ENCODE assay signal across 1 cellular context in the genomic region with DNA sequence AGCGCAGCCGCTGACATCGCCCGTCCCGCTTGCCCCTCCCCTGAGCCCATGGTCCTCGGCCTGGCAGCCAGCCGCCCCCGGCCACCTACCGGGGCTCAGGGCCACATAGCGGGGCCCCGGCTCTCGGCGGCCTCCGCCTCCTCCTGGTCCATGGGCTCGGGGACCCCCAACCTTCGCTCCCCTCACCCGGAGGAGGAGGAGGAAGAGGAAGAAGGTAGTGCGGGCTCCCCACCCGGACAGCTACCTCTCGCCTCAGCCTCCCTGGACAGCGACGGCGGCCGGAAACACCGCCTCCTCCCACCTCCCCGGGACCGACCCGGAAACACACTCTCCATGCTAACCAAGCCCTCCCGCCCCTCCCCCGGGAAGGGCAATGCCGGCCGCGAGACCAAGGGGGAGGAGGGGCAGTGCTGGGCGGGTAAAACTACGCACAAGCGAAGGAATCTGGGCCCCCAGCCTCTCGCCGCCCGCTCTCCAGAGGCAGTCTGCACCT.
TF ChIP-seq lines count a peak whose summit lies in the region.

A gene (minus strand): TSS at position 286 of the 493 bp plus-strand sequence. CDS start 2,912 bp downstream, outside the sequence.

TF ChIP-seq in K562, 482 proteins besides CTCF, POLR2A, EP300 and RAD21 (continued from another document and continues in another):
- no peak for TF ChIP-seq IRF2 (CRISPR knock-in tag; IDR thresholded peaks at IDR 0.05)
- TF ChIP-seq, protein P1, sequence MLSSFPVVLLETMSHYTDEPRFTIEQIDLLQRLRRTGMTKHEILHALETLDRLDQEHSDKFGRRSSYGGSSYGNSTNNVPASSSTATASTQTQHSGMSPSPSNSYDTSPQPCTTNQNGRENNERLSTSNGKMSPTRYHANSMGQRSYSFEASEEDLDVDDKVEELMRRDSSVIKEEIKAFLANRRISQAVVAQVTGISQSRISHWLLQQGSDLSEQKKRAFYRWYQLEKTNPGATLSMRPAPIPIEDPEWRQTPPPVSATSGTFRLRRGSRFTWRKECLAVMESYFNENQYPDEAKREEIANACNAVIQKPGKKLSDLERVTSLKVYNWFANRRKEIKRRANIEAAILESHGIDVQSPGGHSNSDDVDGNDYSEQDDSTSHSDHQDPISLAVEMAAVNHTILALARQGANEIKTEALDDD (IDR thresholded peaks at IDR 0.05) = no peak
- TF ChIP-seq RFX7 (CRISPR knock-in tag; IDR thresholded peaks at IDR 0.05) = no peak
- no peak for TF ChIP-seq ZNF695 (CRISPR knock-in tag; IDR thresholded peaks at IDR 0.05)
- peak in 1 of 2 experiments; percentile 25; a peak in 1 of 3 replicates for TF ChIP-seq CBX3 (IDR thresholded peaks at IDR 0.05; ENCODE audit: borderline replicate concordance in 1 of 2, low read length in 2 of 2)
- TF ChIP-seq POLR2AphosphoS5 (IDR thresholded peaks at IDR 0.05; ENCODE audit: control insufficient read depth, insufficient read depth, low read depth, low read length) = peak; percentile 60
- no peak for TF ChIP-seq RFX5 (IDR thresholded peaks at IDR 0.05; ENCODE audit: low read depth, low read length)
- TF ChIP-seq TEAD4 (IDR thresholded peaks at IDR 0.05; ENCODE audit: low read length) = no peak
- no peak for TF ChIP-seq TEAD4 (CRISPR knock-in tag; IDR thresholded peaks at IDR 0.05; ENCODE audit: borderline replicate concordance)
- TF ChIP-seq XRCC5 (IDR thresholded peaks at IDR 0.05; ENCODE audit: low read depth, low read length) = no peak; the same call in 1 of the 2 replicates
- no peak for TF ChIP-seq MYC (IDR thresholded peaks at IDR 0.05; ENCODE audit: low read depth, low read length)
- TF ChIP-seq MYC (CRISPR knock-in tag; IDR thresholded peaks at IDR 0.05; ENCODE audit: borderline replicate concordance, low read depth) = no peak
- TF ChIP-seq KLF13 (tag; IDR thresholded peaks at IDR 0.05; ENCODE audit: borderline replicate concordance, low read depth) = peak; percentile 51; the same call in 1 of the 2 replicates
- TF ChIP-seq, protein P2, sequence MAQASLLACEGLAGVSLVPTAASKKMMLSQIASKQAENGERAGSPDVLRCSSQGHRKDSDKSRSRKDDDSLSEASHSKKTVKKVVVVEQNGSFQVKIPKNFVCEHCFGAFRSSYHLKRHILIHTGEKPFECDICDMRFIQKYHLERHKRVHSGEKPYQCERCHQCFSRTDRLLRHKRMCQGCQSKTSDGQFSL (CRISPR knock-in tag; IDR thresholded peaks at IDR 0.05) = no peak
- TF ChIP-seq, protein P2 (tag; IDR thresholded peaks at IDR 0.05) = 0 out of 4 replicates have a peak, but pooled peaks of 1 of the 2 experiments have one; percentile 71
- TF ChIP-seq CCNT2 (IDR thresholded peaks at IDR 0.05; ENCODE audit: borderline replicate concordance, extremely low read depth, insufficient read length, low read depth, low read length) = peak; percentile 29
- TF ChIP-seq, protein P3, sequence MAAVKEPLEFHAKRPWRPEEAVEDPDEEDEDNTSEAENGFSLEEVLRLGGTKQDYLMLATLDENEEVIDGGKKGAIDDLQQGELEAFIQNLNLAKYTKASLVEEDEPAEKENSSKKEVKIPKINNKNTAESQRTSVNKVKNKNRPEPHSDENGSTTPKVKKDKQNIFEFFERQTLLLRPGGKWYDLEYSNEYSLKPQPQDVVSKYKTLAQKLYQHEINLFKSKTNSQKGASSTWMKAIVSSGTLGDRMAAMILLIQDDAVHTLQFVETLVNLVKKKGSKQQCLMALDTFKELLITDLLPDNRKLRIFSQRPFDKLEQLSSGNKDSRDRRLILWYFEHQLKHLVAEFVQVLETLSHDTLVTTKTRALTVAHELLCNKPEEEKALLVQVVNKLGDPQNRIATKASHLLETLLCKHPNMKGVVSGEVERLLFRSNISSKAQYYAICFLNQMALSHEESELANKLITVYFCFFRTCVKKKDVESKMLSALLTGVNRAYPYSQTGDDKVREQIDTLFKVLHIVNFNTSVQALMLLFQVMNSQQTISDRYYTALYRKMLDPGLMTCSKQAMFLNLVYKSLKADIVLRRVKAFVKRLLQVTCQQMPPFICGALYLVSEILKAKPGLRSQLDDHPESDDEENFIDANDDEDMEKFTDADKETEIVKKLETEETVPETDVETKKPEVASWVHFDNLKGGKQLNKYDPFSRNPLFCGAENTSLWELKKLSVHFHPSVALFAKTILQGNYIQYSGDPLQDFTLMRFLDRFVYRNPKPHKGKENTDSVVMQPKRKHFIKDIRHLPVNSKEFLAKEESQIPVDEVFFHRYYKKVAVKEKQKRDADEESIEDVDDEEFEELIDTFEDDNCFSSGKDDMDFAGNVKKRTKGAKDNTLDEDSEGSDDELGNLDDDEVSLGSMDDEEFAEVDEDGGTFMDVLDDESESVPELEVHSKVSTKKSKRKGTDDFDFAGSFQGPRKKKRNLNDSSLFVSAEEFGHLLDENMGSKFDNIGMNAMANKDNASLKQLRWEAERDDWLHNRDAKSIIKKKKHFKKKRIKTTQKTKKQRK (IDR thresholded peaks at IDR 0.05; ENCODE audit: borderline replicate concordance, low read depth, low read length) = no peak
- no peak for TF ChIP-seq ZFP30 (CRISPR knock-in tag; IDR thresholded peaks at IDR 0.05; ENCODE audit: borderline replicate concordance)
- TF ChIP-seq CHD2 (IDR thresholded peaks at IDR 0.05; ENCODE audit: low read depth, low read length) = no peak
- TF ChIP-seq ZSCAN29 (IDR thresholded peaks at IDR 0.05) = no peak
- peak; percentile 46; the same call in 1 of the 2 replicates for TF ChIP-seq SOX6 (IDR thresholded peaks at IDR 0.05)
- TF ChIP-seq, protein P4, sequence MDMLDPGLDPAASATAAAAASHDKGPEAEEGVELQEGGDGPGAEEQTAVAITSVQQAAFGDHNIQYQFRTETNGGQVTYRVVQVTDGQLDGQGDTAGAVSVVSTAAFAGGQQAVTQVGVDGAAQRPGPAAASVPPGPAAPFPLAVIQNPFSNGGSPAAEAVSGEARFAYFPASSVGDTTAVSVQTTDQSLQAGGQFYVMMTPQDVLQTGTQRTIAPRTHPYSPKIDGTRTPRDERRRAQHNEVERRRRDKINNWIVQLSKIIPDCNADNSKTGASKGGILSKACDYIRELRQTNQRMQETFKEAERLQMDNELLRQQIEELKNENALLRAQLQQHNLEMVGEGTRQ (CRISPR knock-in tag; IDR thresholded peaks at IDR 0.05) = no peak
- no peak for TF ChIP-seq ZNF140 (CRISPR knock-in tag; IDR thresholded peaks at IDR 0.05)
- TF ChIP-seq ZNF75A (CRISPR knock-in tag; IDR thresholded peaks at IDR 0.05) = no peak
- TF ChIP-seq, protein P5, sequence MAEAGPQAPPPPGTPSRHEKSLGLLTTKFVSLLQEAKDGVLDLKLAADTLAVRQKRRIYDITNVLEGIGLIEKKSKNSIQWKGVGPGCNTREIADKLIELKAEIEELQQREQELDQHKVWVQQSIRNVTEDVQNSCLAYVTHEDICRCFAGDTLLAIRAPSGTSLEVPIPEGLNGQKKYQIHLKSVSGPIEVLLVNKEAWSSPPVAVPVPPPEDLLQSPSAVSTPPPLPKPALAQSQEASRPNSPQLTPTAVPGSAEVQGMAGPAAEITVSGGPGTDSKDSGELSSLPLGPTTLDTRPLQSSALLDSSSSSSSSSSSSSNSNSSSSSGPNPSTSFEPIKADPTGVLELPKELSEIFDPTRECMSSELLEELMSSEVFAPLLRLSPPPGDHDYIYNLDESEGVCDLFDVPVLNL (CRISPR knock-in tag; IDR thresholded peaks at IDR 0.05; ENCODE audit: low read depth) = no peak
- 0 out of 2 replicates have a peak, but pooled peaks have one; percentile 39 for TF ChIP-seq CBFB (CRISPR knock-in tag; IDR thresholded peaks at IDR 0.05)
- 0 out of 2 replicates have a peak, but pooled peaks have one; percentile 15 for TF ChIP-seq PYGO2 (tag; IDR thresholded peaks at IDR 0.05)
- no peak for TF ChIP-seq U2AF2 (optimal IDR thresholded peaks at IDR 0.05; ENCODE audit: low read depth, low read length)
- peak; percentile 19 to 54; a peak in 1 of 4 replicates for TF ChIP-seq FOXK2 (conservative IDR thresholded peaks at IDR 0.05 in 1 of 2, IDR thresholded peaks at IDR 0.05 in 1 of 2; ENCODE audit: low read depth in 2 of 2)
- peak; percentile 43; the same call in 1 of the 2 replicates for TF ChIP-seq HDGF (IDR thresholded peaks at IDR 0.05)
- TF ChIP-seq, protein P6, sequence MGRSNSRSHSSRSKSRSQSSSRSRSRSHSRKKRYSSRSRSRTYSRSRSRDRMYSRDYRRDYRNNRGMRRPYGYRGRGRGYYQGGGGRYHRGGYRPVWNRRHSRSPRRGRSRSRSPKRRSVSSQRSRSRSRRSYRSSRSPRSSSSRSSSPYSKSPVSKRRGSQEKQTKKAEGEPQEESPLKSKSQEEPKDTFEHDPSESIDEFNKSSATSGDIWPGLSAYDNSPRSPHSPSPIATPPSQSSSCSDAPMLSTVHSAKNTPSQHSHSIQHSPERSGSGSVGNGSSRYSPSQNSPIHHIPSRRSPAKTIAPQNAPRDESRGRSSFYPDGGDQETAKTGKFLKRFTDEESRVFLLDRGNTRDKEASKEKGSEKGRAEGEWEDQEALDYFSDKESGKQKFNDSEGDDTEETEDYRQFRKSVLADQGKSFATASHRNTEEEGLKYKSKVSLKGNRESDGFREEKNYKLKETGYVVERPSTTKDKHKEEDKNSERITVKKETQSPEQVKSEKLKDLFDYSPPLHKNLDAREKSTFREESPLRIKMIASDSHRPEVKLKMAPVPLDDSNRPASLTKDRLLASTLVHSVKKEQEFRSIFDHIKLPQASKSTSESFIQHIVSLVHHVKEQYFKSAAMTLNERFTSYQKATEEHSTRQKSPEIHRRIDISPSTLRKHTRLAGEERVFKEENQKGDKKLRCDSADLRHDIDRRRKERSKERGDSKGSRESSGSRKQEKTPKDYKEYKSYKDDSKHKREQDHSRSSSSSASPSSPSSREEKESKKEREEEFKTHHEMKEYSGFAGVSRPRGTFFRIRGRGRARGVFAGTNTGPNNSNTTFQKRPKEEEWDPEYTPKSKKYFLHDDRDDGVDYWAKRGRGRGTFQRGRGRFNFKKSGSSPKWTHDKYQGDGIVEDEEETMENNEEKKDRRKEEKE (IDR thresholded peaks at IDR 0.05; ENCODE audit: borderline replicate concordance in 1 of 2, control insufficient read depth in 1 of 2, low read depth in 2 of 2, low read length in 1 of 2) = 0 out of 4 replicates have a peak, but pooled peaks of 1 of the 2 experiments have one; percentile 64
- TF ChIP-seq, protein P7, sequence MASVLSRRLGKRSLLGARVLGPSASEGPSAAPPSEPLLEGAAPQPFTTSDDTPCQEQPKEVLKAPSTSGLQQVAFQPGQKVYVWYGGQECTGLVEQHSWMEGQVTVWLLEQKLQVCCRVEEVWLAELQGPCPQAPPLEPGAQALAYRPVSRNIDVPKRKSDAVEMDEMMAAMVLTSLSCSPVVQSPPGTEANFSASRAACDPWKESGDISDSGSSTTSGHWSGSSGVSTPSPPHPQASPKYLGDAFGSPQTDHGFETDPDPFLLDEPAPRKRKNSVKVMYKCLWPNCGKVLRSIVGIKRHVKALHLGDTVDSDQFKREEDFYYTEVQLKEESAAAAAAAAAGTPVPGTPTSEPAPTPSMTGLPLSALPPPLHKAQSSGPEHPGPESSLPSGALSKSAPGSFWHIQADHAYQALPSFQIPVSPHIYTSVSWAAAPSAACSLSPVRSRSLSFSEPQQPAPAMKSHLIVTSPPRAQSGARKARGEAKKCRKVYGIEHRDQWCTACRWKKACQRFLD (CRISPR knock-in tag; IDR thresholded peaks at IDR 0.05) = no peak
- TF ChIP-seq ZNF76 (CRISPR knock-in tag; IDR thresholded peaks at IDR 0.05; ENCODE audit: borderline replicate concordance) = 0 out of 2 replicates have a peak, but pooled peaks have one; percentile 40
- TF ChIP-seq TEAD1 (CRISPR knock-in tag; IDR thresholded peaks at IDR 0.05) = peak in 1 of 2 experiments; percentile 75; a peak in 2 of 4 replicates
- TF ChIP-seq, protein P8, sequence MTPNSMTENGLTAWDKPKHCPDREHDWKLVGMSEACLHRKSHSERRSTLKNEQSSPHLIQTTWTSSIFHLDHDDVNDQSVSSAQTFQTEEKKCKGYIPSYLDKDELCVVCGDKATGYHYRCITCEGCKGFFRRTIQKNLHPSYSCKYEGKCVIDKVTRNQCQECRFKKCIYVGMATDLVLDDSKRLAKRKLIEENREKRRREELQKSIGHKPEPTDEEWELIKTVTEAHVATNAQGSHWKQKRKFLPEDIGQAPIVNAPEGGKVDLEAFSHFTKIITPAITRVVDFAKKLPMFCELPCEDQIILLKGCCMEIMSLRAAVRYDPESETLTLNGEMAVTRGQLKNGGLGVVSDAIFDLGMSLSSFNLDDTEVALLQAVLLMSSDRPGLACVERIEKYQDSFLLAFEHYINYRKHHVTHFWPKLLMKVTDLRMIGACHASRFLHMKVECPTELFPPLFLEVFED (CRISPR knock-in tag; conservative IDR thresholded peaks at IDR 0.05) = 0 out of 2 replicates have a peak, but pooled peaks have one; percentile 7
- TF ChIP-seq, protein P9, sequence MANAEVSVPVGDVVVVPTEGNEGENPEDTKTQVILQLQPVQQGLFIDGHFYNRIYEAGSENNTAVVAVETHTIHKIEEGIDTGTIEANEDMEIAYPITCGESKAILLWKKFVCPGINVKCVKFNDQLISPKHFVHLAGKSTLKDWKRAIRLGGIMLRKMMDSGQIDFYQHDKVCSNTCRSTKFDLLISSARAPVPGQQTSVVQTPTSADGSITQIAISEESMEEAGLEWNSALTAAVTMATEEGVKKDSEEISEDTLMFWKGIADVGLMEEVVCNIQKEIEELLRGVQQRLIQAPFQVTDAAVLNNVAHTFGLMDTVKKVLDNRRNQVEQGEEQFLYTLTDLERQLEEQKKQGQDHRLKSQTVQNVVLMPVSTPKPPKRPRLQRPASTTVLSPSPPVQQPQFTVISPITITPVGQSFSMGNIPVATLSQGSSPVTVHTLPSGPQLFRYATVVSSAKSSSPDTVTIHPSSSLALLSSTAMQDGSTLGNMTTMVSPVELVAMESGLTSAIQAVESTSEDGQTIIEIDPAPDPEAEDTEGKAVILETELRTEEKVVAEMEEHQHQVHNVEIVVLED (CRISPR knock-in tag; IDR thresholded peaks at IDR 0.05) = no peak
- TF ChIP-seq CREM (IDR thresholded peaks at IDR 0.05; ENCODE audit: low read depth) = no peak
- TF ChIP-seq PRPF4 (IDR thresholded peaks at IDR 0.05; ENCODE audit: insufficient read depth, low read depth, low read length, poor library complexity, severe bottlenecking) = peak; percentile 65
- TF ChIP-seq EGR1 (conservative IDR thresholded peaks at IDR 0.05) = no peak
- no peak for TF ChIP-seq NCOA2 (IDR thresholded peaks at IDR 0.05; ENCODE audit: partially characterized antibody in 2 of 2)
- TF ChIP-seq ESRRB (CRISPR knock-in tag; IDR thresholded peaks at IDR 0.05; ENCODE audit: borderline replicate concordance) = no peak
- TF ChIP-seq EHMT2 (IDR thresholded peaks at IDR 0.05) = 0 out of 2 replicates have a peak, but pooled peaks have one; percentile 48
